In the genomic region with DNA sequence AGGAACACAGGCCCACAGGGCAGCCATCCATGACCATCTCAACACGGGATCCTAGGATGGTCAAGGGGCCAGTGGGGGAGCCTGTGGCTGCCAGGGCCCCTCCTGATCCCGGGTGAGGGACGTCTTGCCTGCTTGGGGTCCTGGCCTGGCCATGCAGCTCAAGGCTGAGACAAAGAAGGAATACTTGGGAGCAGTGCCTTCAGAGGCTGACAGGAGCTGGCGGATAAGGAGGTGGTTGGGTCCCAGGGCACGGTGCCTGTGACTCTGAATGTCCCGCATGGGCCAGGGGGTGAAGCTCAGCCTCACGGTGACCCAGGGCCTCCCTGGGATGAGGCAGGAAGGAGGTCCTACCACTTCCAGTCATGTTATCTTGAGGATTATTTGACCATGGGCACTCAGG, we compare ENCODE assay signal across 17 cellular contexts.
A peak's percentile ranks its signal among the peaks of the same experiment; 100 is the strongest.
DNase-seq lines count a peak whose midpoint lies in the region; ATAC-seq and TF ChIP-seq lines count a peak whose summit lies in the region.
"Had no signal": no experiment of that assay in that cellular context is flagged by ENCODE, and none has a peak within 500 bp of the region (broad histone marks: within the 10 kb centered on the region; RNA-seq: fewer than 3 reads in every experiment).

No MANE protein-coding gene starts in this region.

- no CpG with 5 or more reads among the region's 7 CpGs for WGBS in H9 (ENCODE audit: extremely low coverage, insufficient read length, low lambda C conversion rate)
- no CpG with 5 or more reads among the region's 7 CpGs for WGBS in neuronal stem cell (ENCODE audit: extremely low coverage in 2 of 2, insufficient read length in 2 of 2, insufficient replicate concordance in 1 of 2), 2 donors

- H3K27ac ChIP-seq in H9 (ENCODE audit: insufficient read length, low read depth, low read length) (no peak overlapping the region), coronary artery (peak overlapping the region; percentile 81 to 89), neuronal stem cell (replicated peaks; ENCODE audit: low read length) (no peak overlapping the region), temporal lobe (ENCODE audit: low read depth, low read length) (peak overlapping the region; percentile 50)

- TF ChIP-seq CTCF in H9 (conservative IDR thresholded peaks at IDR 0.05) (no peak), coronary artery (IDR thresholded peaks at IDR 0.05) (no peak)

- H3K27ac Mint-ChIP-seq in H9, result no peak overlapping the region
- H3K27ac Mint-ChIP-seq: B cell; CD4-positive, alpha-beta T cell had no signal

- H3K23ac ChIP-seq in H9 (ENCODE audit: insufficient read length, low read depth, low read length) (no peak overlapping the region), neuronal stem cell (ENCODE audit: low read depth, low read length, poor library complexity) (peak overlapping the region; percentile 77)

- DNase-seq in H9 (no peak), coronary artery (ENCODE audit: low spot score) (no peak), neuronal stem cell (ENCODE audit: low spot score) (no peak), 8988T (no peak)
- DNase-seq in stimulated activated naive CD4-positive, alpha-beta T cell (lab: John Stamatoyannopoulos, UW), result no peak
- DNase-seq: Calu3; CD4-positive, alpha-beta T cell; DMS79; Kasumi-1; NCI-H1417; NCI-H2029; NCI-H2171 treated with DMSO at 0.1 percent for 48 hours; NCI-H510A had no signal

- H3K79me1 ChIP-seq in H9 (ENCODE audit: insufficient read depth, low read depth, low read length, poor library complexity, severe bottlenecking) (no peaks in the 10 kb centered on the region), neuronal stem cell (ENCODE audit: low read depth, low read length) (no peaks in the 10 kb centered on the region)

- H3K27me3 ChIP-seq in H9 (ENCODE audit: insufficient read depth, low read length), result no peaks in the 10 kb centered on the region
- H3K27me3 ChIP-seq in neuronal stem cell (ENCODE audit: control insufficient read depth in 3 of 3, insufficient read depth in 3 of 3, low read depth in 1 of 3, low read length in 3 of 3), result no peaks in the 10 kb centered on the region

- H4K91ac ChIP-seq in H9 (ENCODE audit: insufficient read length, low read depth, low read length) (no peak overlapping the region), neuronal stem cell (ENCODE audit: low read depth, low read length, poor library complexity) (no peak overlapping the region)

- H2BK120ac ChIP-seq in H9 (ENCODE audit: low read depth, low read length, poor library complexity, severe bottlenecking) (no peak overlapping the region), neuronal stem cell (ENCODE audit: low read depth, low read length) (no peak overlapping the region)

- no peak overlapping the region for H3K9ac ChIP-seq in H9 (ENCODE audit: extremely low read depth, insufficient read length, low read length)
- no peak overlapping the region for H3K9ac ChIP-seq in neuronal stem cell (ENCODE audit: low read depth, low read length, poor library complexity)

- H2BK5ac ChIP-seq in H9 (ENCODE audit: insufficient read length, low read length) (no peak overlapping the region), neuronal stem cell (ENCODE audit: low read length) (peak overlapping the region; percentile 46)

- peaks cover 27 to 45% of the 10 kb centered on the region in 2 experiments for H3K4me1 Mint-ChIP-seq in H9
- H3K4me1 Mint-ChIP-seq: B cell had no signal

- H3K4me2 ChIP-seq in H9 (ENCODE audit: insufficient read depth, insufficient read length, low read length), result no peak overlapping the region
- no peak overlapping the region for H3K4me2 ChIP-seq in neuronal stem cell (ENCODE audit: insufficient read depth, low read length, poor library complexity, severe bottlenecking)

- H4K8ac ChIP-seq in H9 (replicated peaks; ENCODE audit: insufficient read length, low read depth, low read length) (no peak overlapping the region), neuronal stem cell (ENCODE audit: low read depth, low read length) (no peak overlapping the region)

- H2AFZ ChIP-seq in H9 (ENCODE audit: low read length) (no peak overlapping the region), neuronal stem cell (ENCODE audit: low read length) (peak overlapping the region; percentile 33)

- H3K36me3 Mint-ChIP-seq in H9 (ENCODE audit: insufficient read depth in 1 of 3, low read depth in 3 of 3), result no peaks in the 10 kb centered on the region; a peak in 1 of 7 replicates

- no peaks in the 10 kb centered on the region for H4K20me1 ChIP-seq in H9 (ENCODE audit: control insufficient read depth, insufficient read depth, insufficient read length)

- no peaks in the 10 kb centered on the region for H3K23me2 ChIP-seq in H9 (ENCODE audit: insufficient read length, low read depth, low read length, poor library complexity, severe bottlenecking)

- H3K4me3 ChIP-seq in coronary artery (no peak overlapping the region), neuronal stem cell (ENCODE audit: low read length in 2 of 2) (no peak overlapping the region)
- H3K4me3 ChIP-seq: HAP-1 had no signal

- H2AK5ac ChIP-seq in H9 (ENCODE audit: insufficient read length, low read length) (no peak overlapping the region), neuronal stem cell (ENCODE audit: low read depth, low read length) (peak overlapping the region; percentile 81)

- H3K9me3 ChIP-seq in H9 (ENCODE audit: control insufficient read depth, low read depth, low read length) (no peaks in the 10 kb centered on the region), neuronal stem cell (replicated peaks in 1 of 2; ENCODE audit: control insufficient read depth in 2 of 2, insufficient read depth in 1 of 2, low read depth in 1 of 2, low read length in 2 of 2) (no peaks in the 10 kb centered on the region)
- H3K9me3 ChIP-seq: HAP-1 had no signal

- H3K4me1 ChIP-seq in H9 (ENCODE audit: insufficient read depth, low read length) (peaks cover 6% of the 10 kb centered on the region; the same call in 1 of the 2 replicates), neuronal stem cell (ENCODE audit: control insufficient read depth in 2 of 2, insufficient read depth in 1 of 2, low read depth in 1 of 2, low read length in 2 of 2) (peaks cover 0 to 13% of the 10 kb centered on the region in 2 donors)
- H3K4me1 ChIP-seq: HAP-1 had no signal

- H3K18ac ChIP-seq in H9 (ENCODE audit: insufficient read length, low read depth, low read length) (no peak overlapping the region), neuronal stem cell (ENCODE audit: low read length) (peak overlapping the region; percentile 88)

- no peaks in the 10 kb centered on the region for H3K27me3 Mint-ChIP-seq in H9 (ENCODE audit: low read depth)
- H3K27me3 Mint-ChIP-seq: B cell had no signal

- no peaks in the 10 kb centered on the region; a peak in 1 of 5 replicates for H3K9me3 Mint-ChIP-seq in H9
- H3K9me3 Mint-ChIP-seq: CD4-positive, alpha-beta T cell had no signal

- no peak overlapping the region for H3T11ph ChIP-seq in H9 (ENCODE audit: low read length)

- H3K4ac ChIP-seq in H9 (ENCODE audit: low read depth, low read length), result no peak overlapping the region
- peak overlapping the region; percentile 42 for H3K4ac ChIP-seq in neuronal stem cell (ENCODE audit: low read length)

- H2BK20ac ChIP-seq in H9 (ENCODE audit: low read depth, low read length, poor library complexity, severe bottlenecking), result no peak overlapping the region

- H2BK12ac ChIP-seq in H9 (ENCODE audit: insufficient read length, low read depth, low read length) (no peak overlapping the region), neuronal stem cell (ENCODE audit: low read length) (no peak overlapping the region)

- no peak for ATAC-seq in HG03342 (IDR thresholded peaks at IDR 0.05; ENCODE audit: unreplicated experiment)

- H3K14ac ChIP-seq in H9 (ENCODE audit: insufficient read depth, low read length) (peak overlapping the region; percentile 29; the same call in 1 of the 2 replicates), neuronal stem cell (ENCODE audit: low read length) (no peak overlapping the region)

- H3K36me3 ChIP-seq in neuronal stem cell (replicated peaks in 1 of 2; ENCODE audit: control insufficient read depth in 2 of 2, insufficient read depth in 2 of 2, low read length in 2 of 2), result no peaks in the 10 kb centered on the region
- H3K36me3 ChIP-seq: HAP-1 had no signal

- H4K5ac ChIP-seq in H9 (ENCODE audit: insufficient read length, low read depth, low read length), result no peak overlapping the region

- H3K79me2 ChIP-seq in H9 (ENCODE audit: insufficient read depth, low read length), result no peaks in the 10 kb centered on the region

- no peak overlapping the region for H3K56ac ChIP-seq in H9 (ENCODE audit: insufficient read length, low read depth, low read length)

- H3K4me3 Mint-ChIP-seq in H9, result no peak overlapping the region
- H3K4me3 Mint-ChIP-seq: B cell; CD4-positive, alpha-beta T cell had no signal

- no peak overlapping the region for H2BK15ac ChIP-seq in H9 (ENCODE audit: low read depth, low read length)
- peak overlapping the region; percentile 63 for H2BK15ac ChIP-seq in neuronal stem cell (ENCODE audit: low read length)

Comparison
In these comparisons a context has a peak if more than half of its experiments do, and no peak if none do; other contexts are left out.
1. H3K27ac ChIP-seq: peak in coronary artery (2 of 2) and temporal lobe (single experiment); none in H9 (single experiment) and neuronal stem cell (single experiment).